Comparison of ENCODE assay signal across 1 cellular context in the genomic region with DNA sequence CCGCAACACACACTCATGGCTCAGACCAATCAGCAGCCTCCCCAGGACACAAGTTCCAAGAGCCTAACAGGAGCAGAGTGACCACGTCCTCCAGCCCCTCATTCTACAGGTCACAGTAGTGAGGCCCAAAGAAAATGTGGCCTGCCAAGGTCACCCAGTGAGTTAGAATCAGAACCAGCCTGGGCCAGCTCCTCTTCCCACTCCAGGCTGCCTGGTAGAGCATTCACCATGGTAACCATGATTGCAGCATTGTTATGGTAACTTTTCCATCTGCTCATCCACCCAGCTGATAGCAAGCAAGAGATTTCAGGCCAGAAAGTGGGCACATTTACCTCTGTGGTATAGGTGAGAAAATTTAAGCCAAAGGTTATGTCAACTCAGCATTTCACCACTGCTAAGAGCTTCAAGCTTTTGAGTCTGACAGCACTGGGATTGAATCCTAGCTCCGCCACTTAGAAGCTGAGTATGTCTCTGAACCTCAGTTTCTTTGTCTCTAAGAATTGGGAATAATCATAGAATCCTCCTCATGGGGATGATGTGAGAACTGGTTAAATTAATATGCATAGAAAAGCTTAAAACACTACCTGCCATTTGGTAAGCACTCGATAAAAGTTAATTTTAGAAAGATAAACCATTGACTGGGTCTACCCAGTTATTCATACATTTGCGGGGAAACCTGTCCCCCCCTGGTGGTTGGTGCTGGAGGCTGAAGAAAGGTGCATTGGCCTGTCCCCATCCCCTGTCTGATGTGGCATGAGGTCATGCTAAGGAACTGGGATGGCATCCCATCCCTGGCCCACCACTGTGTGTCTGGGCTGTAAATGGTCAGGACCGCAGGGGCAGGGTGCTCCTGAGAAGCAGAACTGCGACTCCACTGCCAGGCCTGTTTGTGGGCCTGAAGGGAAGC.
TF ChIP-seq lines count a peak whose summit lies in the region.

No MANE protein-coding gene starts in this region.

TF ChIP-seq in H1, 55 proteins besides CTCF, POLR2A, EP300 and RAD21:
- no peak for TF ChIP-seq RXRA (IDR thresholded peaks at IDR 0.05; ENCODE audit: insufficient read depth, low read depth, low read length)
- TF ChIP-seq, protein P1, sequence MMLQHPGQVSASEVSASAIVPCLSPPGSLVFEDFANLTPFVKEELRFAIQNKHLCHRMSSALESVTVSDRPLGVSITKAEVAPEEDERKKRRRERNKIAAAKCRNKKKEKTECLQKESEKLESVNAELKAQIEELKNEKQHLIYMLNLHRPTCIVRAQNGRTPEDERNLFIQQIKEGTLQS (IDR thresholded peaks at IDR 0.05; ENCODE audit: insufficient read depth, low read depth, low read length), result no peak
- no peak for TF ChIP-seq SUZ12 (IDR thresholded peaks at IDR 0.05; ENCODE audit: low read length)
- no peak for TF ChIP-seq ASH2L (IDR thresholded peaks at IDR 0.05; ENCODE audit: low read length)
- TF ChIP-seq CEBPB (IDR thresholded peaks at IDR 0.05; ENCODE audit: low read depth, low read length), result no peak
- no peak for TF ChIP-seq GABPA (IDR thresholded peaks at IDR 0.05; ENCODE audit: borderline replicate concordance, insufficient read depth, low read length)
- TF ChIP-seq SP4 (IDR thresholded peaks at IDR 0.05; ENCODE audit: low read length), result no peak
- TF ChIP-seq, protein P2, sequence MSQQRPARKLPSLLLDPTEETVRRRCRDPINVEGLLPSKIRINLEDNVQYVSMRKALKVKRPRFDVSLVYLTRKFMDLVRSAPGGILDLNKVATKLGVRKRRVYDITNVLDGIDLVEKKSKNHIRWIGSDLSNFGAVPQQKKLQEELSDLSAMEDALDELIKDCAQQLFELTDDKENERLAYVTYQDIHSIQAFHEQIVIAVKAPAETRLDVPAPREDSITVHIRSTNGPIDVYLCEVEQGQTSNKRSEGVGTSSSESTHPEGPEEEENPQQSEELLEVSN (IDR thresholded peaks at IDR 0.05), result no peak; the same call in 1 of the 2 replicates
- no peak for TF ChIP-seq FOSL1 (IDR thresholded peaks at IDR 0.05; ENCODE audit: insufficient read depth, low read depth, low read length)
- TF ChIP-seq SIX5 (IDR thresholded peaks at IDR 0.05; ENCODE audit: low read depth, low read length), result no peak
- no peak for TF ChIP-seq SP1 (IDR thresholded peaks at IDR 0.05; ENCODE audit: low read depth, low read length)
- TF ChIP-seq TEAD4 (IDR thresholded peaks at IDR 0.05; ENCODE audit: low read depth, low read length), result no peak
- no peak for TF ChIP-seq SRF (IDR thresholded peaks at IDR 0.05; ENCODE audit: low read depth, low read length)
- no peak for TF ChIP-seq BACH1 (IDR thresholded peaks at IDR 0.05; ENCODE audit: low read length)
- TF ChIP-seq ZNF274 (IDR thresholded peaks at IDR 0.05; ENCODE audit: borderline replicate concordance, extremely low read depth, low read length), result no peak
- TF ChIP-seq RBBP5 (IDR thresholded peaks at IDR 0.05; ENCODE audit: borderline replicate concordance, low read depth, low read length), result no peak
- TF ChIP-seq JUN (IDR thresholded peaks at IDR 0.05; ENCODE audit: low read depth, low read length), result peak; percentile 44; the same call in 1 of the 2 replicates
- TF ChIP-seq TAF1 (IDR thresholded peaks at IDR 0.05; ENCODE audit: low read depth, low read length), result no peak
- peak; percentile 36; the same call in 1 of the 2 replicates for TF ChIP-seq MAFK (IDR thresholded peaks at IDR 0.05; ENCODE audit: low read depth, low read length)
- TF ChIP-seq KDM4A (IDR thresholded peaks at IDR 0.05; ENCODE audit: low read depth, low read length, severe bottlenecking), result no peak
- TF ChIP-seq TCF12 (IDR thresholded peaks at IDR 0.05; ENCODE audit: low read depth, low read length), result no peak
- TF ChIP-seq EZH2 (IDR thresholded peaks at IDR 0.05; ENCODE audit: low read depth, low read length, severe bottlenecking), result no peak
- no peak for TF ChIP-seq GTF2F1 (IDR thresholded peaks at IDR 0.05; ENCODE audit: borderline replicate concordance, low read depth, low read length)
- no peak for TF ChIP-seq KDM1A (IDR thresholded peaks at IDR 0.05; ENCODE audit: borderline replicate concordance, low read length)
- no peak for TF ChIP-seq CHD1 (IDR thresholded peaks at IDR 0.05; ENCODE audit: low read depth, low read length)
- 0 out of 4 replicates have a peak, but pooled peaks of 1 of the 2 experiments have one; percentile 43 for TF ChIP-seq HDAC2 (IDR thresholded peaks at IDR 0.05; ENCODE audit: borderline replicate concordance in 1 of 2, low read depth in 2 of 2, low read length in 2 of 2)
- TF ChIP-seq POU5F1 (IDR thresholded peaks at IDR 0.05; ENCODE audit: low read depth, low read length), result no peak
- no peak for TF ChIP-seq NRF1 (IDR thresholded peaks at IDR 0.05; ENCODE audit: low read depth, low read length)
- TF ChIP-seq KDM5A (IDR thresholded peaks at IDR 0.05; ENCODE audit: low read length), result no peak
- TF ChIP-seq POLR2AphosphoS5 (IDR thresholded peaks at IDR 0.05; ENCODE audit: low read depth, low read length), result no peak
- TF ChIP-seq PHF8 (conservative IDR thresholded peaks at IDR 0.05; ENCODE audit: low read depth, low read length), result no peak
- TF ChIP-seq CTBP2 (IDR thresholded peaks at IDR 0.05; ENCODE audit: borderline replicate concordance, insufficient read depth, insufficient read length, low read length), result no peak
- TF ChIP-seq, protein P3, sequence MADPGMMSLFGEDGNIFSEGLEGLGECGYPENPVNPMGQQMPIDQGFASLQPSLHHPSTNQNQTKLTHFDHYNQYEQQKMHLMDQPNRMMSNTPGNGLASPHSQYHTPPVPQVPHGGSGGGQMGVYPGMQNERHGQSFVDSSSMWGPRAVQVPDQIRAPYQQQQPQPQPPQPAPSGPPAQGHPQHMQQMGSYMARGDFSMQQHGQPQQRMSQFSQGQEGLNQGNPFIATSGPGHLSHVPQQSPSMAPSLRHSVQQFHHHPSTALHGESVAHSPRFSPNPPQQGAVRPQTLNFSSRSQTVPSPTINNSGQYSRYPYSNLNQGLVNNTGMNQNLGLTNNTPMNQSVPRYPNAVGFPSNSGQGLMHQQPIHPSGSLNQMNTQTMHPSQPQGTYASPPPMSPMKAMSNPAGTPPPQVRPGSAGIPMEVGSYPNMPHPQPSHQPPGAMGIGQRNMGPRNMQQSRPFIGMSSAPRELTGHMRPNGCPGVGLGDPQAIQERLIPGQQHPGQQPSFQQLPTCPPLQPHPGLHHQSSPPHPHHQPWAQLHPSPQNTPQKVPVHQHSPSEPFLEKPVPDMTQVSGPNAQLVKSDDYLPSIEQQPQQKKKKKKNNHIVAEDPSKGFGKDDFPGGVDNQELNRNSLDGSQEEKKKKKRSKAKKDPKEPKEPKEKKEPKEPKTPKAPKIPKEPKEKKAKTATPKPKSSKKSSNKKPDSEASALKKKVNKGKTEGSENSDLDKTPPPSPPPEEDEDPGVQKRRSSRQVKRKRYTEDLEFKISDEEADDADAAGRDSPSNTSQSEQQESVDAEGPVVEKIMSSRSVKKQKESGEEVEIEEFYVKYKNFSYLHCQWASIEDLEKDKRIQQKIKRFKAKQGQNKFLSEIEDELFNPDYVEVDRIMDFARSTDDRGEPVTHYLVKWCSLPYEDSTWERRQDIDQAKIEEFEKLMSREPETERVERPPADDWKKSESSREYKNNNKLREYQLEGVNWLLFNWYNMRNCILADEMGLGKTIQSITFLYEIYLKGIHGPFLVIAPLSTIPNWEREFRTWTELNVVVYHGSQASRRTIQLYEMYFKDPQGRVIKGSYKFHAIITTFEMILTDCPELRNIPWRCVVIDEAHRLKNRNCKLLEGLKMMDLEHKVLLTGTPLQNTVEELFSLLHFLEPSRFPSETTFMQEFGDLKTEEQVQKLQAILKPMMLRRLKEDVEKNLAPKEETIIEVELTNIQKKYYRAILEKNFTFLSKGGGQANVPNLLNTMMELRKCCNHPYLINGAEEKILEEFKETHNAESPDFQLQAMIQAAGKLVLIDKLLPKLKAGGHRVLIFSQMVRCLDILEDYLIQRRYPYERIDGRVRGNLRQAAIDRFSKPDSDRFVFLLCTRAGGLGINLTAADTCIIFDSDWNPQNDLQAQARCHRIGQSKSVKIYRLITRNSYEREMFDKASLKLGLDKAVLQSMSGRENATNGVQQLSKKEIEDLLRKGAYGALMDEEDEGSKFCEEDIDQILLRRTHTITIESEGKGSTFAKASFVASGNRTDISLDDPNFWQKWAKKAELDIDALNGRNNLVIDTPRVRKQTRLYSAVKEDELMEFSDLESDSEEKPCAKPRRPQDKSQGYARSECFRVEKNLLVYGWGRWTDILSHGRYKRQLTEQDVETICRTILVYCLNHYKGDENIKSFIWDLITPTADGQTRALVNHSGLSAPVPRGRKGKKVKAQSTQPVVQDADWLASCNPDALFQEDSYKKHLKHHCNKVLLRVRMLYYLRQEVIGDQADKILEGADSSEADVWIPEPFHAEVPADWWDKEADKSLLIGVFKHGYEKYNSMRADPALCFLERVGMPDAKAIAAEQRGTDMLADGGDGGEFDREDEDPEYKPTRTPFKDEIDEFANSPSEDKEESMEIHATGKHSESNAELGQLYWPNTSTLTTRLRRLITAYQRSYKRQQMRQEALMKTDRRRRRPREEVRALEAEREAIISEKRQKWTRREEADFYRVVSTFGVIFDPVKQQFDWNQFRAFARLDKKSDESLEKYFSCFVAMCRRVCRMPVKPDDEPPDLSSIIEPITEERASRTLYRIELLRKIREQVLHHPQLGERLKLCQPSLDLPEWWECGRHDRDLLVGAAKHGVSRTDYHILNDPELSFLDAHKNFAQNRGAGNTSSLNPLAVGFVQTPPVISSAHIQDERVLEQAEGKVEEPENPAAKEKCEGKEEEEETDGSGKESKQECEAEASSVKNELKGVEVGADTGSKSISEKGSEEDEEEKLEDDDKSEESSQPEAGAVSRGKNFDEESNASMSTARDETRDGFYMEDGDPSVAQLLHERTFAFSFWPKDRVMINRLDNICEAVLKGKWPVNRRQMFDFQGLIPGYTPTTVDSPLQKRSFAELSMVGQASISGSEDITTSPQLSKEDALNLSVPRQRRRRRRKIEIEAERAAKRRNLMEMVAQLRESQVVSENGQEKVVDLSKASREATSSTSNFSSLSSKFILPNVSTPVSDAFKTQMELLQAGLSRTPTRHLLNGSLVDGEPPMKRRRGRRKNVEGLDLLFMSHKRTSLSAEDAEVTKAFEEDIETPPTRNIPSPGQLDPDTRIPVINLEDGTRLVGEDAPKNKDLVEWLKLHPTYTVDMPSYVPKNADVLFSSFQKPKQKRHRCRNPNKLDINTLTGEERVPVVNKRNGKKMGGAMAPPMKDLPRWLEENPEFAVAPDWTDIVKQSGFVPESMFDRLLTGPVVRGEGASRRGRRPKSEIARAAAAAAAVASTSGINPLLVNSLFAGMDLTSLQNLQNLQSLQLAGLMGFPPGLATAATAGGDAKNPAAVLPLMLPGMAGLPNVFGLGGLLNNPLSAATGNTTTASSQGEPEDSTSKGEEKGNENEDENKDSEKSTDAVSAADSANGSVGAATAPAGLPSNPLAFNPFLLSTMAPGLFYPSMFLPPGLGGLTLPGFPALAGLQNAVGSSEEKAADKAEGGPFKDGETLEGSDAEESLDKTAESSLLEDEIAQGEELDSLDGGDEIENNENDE (IDR thresholded peaks at IDR 0.05; ENCODE audit: insufficient replicate concordance, low read length), result no peak
- 0 out of 4 replicates have a peak, but pooled peaks of 1 of the 2 experiments have one; percentile 17 for TF ChIP-seq SIN3A (conservative IDR thresholded peaks at IDR 0.05 in 1 of 2, IDR thresholded peaks at IDR 0.05 in 1 of 2; ENCODE audit: low read depth in 1 of 2, low read length in 2 of 2)
- no peak for TF ChIP-seq CHD2 (IDR thresholded peaks at IDR 0.05; ENCODE audit: low read length)
- no peak for TF ChIP-seq SIRT6 (IDR thresholded peaks at IDR 0.05; ENCODE audit: low read length)
- TF ChIP-seq BCL11A (IDR thresholded peaks at IDR 0.05; ENCODE audit: low read depth in 2 of 2, low read length in 2 of 2), result no peak
- no peak for TF ChIP-seq SP2 (IDR thresholded peaks at IDR 0.05; ENCODE audit: low read length)
- TF ChIP-seq NANOG (IDR thresholded peaks at IDR 0.05; ENCODE audit: insufficient read depth, low read depth, low read length, poor library complexity, severe bottlenecking), result no peak
- TF ChIP-seq CREB1 (IDR thresholded peaks at IDR 0.05), result peak; percentile 63
- TF ChIP-seq, protein P4, sequence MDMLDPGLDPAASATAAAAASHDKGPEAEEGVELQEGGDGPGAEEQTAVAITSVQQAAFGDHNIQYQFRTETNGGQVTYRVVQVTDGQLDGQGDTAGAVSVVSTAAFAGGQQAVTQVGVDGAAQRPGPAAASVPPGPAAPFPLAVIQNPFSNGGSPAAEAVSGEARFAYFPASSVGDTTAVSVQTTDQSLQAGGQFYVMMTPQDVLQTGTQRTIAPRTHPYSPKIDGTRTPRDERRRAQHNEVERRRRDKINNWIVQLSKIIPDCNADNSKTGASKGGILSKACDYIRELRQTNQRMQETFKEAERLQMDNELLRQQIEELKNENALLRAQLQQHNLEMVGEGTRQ (IDR thresholded peaks at IDR 0.05; ENCODE audit: low read length), result no peak
- TF ChIP-seq JUND (IDR thresholded peaks at IDR 0.05; ENCODE audit: low read length), result 0 out of 2 replicates have a peak, but pooled peaks have one; percentile 4
- no peak for TF ChIP-seq CBX8 (IDR thresholded peaks at IDR 0.05; ENCODE audit: borderline replicate concordance, low read depth, low read length)
- TF ChIP-seq HDAC6 (IDR thresholded peaks at IDR 0.05; ENCODE audit: low read depth, low read length), result no peak
- TF ChIP-seq RFX5 (IDR thresholded peaks at IDR 0.05; ENCODE audit: borderline replicate concordance, low read depth, low read length), result no peak
